In the genomic region with DNA sequence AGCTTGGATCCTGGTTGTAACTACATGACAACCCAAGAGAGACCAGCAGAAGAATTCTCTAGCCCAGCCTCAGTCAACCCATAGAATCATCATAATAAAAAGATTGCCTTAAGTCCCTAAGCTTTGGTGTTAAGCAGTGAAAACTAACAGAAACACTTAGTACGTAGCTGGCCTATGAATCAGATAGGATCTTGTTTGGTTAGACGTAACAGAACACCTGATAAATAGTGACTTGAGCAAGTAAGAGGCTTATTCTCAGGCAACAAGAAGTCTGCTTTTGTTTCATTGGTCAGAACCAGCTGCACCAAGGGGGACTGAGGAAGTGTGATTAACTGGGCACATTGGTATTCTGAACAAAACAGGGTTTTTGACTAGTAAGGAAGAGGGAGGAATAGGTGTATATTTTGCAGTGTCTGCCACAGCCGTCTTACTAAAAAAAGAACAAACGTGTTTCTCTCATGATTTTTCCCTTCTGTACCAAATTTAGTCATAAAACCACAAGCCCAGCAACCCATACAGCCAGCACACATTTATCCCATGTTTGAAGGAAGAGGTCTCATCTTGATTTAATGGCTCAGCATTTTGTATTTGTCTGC, we compare ENCODE assay signal across 17 cellular contexts. TPM values are rescaled to one million over a fixed set of nuclear protein-coding genes. Genes with fewer than 3 reads are reported as not detected.
DNase-seq lines count a peak whose midpoint lies in the region; ATAC-seq lines count a peak whose summit lies in the region.
"Had no signal": no experiment of that assay in that cellular context is flagged by ENCODE, and none has a peak within 500 bp of the region (broad histone marks: within the 10 kb centered on the region; RNA-seq: fewer than 3 reads in every experiment).

No MANE protein-coding gene starts in this region.

- peak; percentile 56 to 63 for ATAC-seq in activated T-cell treated with anti-CD3 and anti-CD28 coated beads, Interleukin-2, amount 50 U/mL, for 4 hours
- peak; percentile 63 for ATAC-seq in stimulated activated effector memory CD8-positive, alpha-beta T cell treated with anti-CD3 and anti-CD28 coated beads, Interleukin-12 subunit alpha, Interleukin-12 subunit beta, amount 100 ng/mL, for 72 hours
- no peak for ATAC-seq in naive thymus-derived CD8-positive, alpha-beta T cell
- no peak for ATAC-seq in GM19455 (IDR thresholded peaks at IDR 0.05; ENCODE audit: unreplicated experiment)
- ATAC-seq: effector memory CD8-positive, alpha-beta T cell; naive thymus-derived CD4-positive, alpha-beta T cell; Panc1; WTC11 had no signal

- H3K9me3 Mint-ChIP-seq in activated T-cell treated with anti-CD3 and anti-CD28 coated beads, Interleukin-2, amount 50 U/mL, for 4 hours, result no peaks in the 10 kb centered on the region
- no peaks in the 10 kb centered on the region for H3K9me3 Mint-ChIP-seq in stimulated activated effector memory CD8-positive, alpha-beta T cell treated with anti-CD3 and anti-CD28 coated beads, Interleukin-12 subunit alpha, Interleukin-12 subunit beta, amount 100 ng/mL, for 72 hours
- no peaks in the 10 kb centered on the region for H3K9me3 Mint-ChIP-seq in naive thymus-derived CD8-positive, alpha-beta T cell
- H3K9me3 Mint-ChIP-seq: effector memory CD8-positive, alpha-beta T cell; HFFc6; WTC11 had no signal

- POLR2A ChIA-PET in naive thymus-derived CD8-positive, alpha-beta T cell (lab: Charles Lee), result no interaction called here

- no peaks in the 10 kb centered on the region for H3K27me3 Mint-ChIP-seq in activated T-cell treated with anti-CD3 and anti-CD28 coated beads, Interleukin-2, amount 50 U/mL, for 4 hours (ENCODE audit: low read depth)
- no peaks in the 10 kb centered on the region for H3K27me3 Mint-ChIP-seq in naive thymus-derived CD8-positive, alpha-beta T cell
- H3K27me3 Mint-ChIP-seq: effector memory CD8-positive, alpha-beta T cell had no signal

- H3K36me3 Mint-ChIP-seq in activated T-cell treated with anti-CD3 and anti-CD28 coated beads, Interleukin-2, amount 50 U/mL, for 4 hours (ENCODE audit: insufficient read depth), result no peaks in the 10 kb centered on the region
- no peaks in the 10 kb centered on the region for H3K36me3 Mint-ChIP-seq in stimulated activated effector memory CD8-positive, alpha-beta T cell treated with anti-CD3 and anti-CD28 coated beads, Interleukin-12 subunit alpha, Interleukin-12 subunit beta, amount 100 ng/mL, for 72 hours
- no peaks in the 10 kb centered on the region for H3K36me3 Mint-ChIP-seq in naive thymus-derived CD8-positive, alpha-beta T cell
- H3K36me3 Mint-ChIP-seq: CD14-positive monocyte; naive thymus-derived CD4-positive, alpha-beta T cell; WTC11 had no signal

- no peak overlapping the region for H3K27ac Mint-ChIP-seq in stimulated activated effector memory CD8-positive, alpha-beta T cell treated with anti-CD3 and anti-CD28 coated beads, Interleukin-12 subunit alpha, Interleukin-12 subunit beta, amount 100 ng/mL, for 72 hours
- H3K27ac Mint-ChIP-seq in naive thymus-derived CD8-positive, alpha-beta T cell, result peak overlapping the region in 2 of 10 donors; percentile 1 to 4
- H3K27ac Mint-ChIP-seq: HFFc6; naive thymus-derived CD4-positive, alpha-beta T cell; WTC11 had no signal

- no peak overlapping the region for H3K4me3 Mint-ChIP-seq in activated T-cell treated with anti-CD3 and anti-CD28 coated beads, Interleukin-2, amount 50 U/mL, for 4 hours
- H3K4me3 Mint-ChIP-seq in stimulated activated effector memory CD8-positive, alpha-beta T cell treated with anti-CD3 and anti-CD28 coated beads, Interleukin-12 subunit alpha, Interleukin-12 subunit beta, amount 100 ng/mL, for 72 hours, result no peak overlapping the region
- H3K4me3 Mint-ChIP-seq in naive thymus-derived CD8-positive, alpha-beta T cell, result no peak overlapping the region
- H3K4me3 Mint-ChIP-seq: CD14-positive monocyte; effector memory CD8-positive, alpha-beta T cell; HFFc6; naive thymus-derived CD4-positive, alpha-beta T cell; WTC11 had no signal

- peaks cover 34% of the 10 kb centered on the region for H3K4me1 Mint-ChIP-seq in activated T-cell treated with anti-CD3 and anti-CD28 coated beads, Interleukin-2, amount 50 U/mL, for 4 hours (ENCODE audit: low read depth)
- peaks cover 17% of the 10 kb centered on the region for H3K4me1 Mint-ChIP-seq in stimulated activated effector memory CD8-positive, alpha-beta T cell treated with anti-CD3 and anti-CD28 coated beads, Interleukin-12 subunit alpha, Interleukin-12 subunit beta, amount 100 ng/mL, for 72 hours
- peaks cover 22 to 41% (median 30%) of the 10 kb centered on the region in 4 donors for H3K4me1 Mint-ChIP-seq in naive thymus-derived CD8-positive, alpha-beta T cell

- DNase-seq in activated T-cell treated with anti-CD3 and anti-CD28 coated beads, Interleukin-2, amount 50 U/mL, for 4 hours, result no peak
- no peak for DNase-seq in activated T-cell treated with anti-CD3 and anti-CD28 coated beads for 4 hours
- DNase-seq in MV-4-11 (lab: John Stamatoyannopoulos, UW), result peak; percentile 7
- DNase-seq in amniotic epithelial cell (ENCODE audit: low read depth), result peak; percentile 89
- peak in 1 of 2 donors; percentile 50 for DNase-seq in stimulated activated effector memory CD8-positive, alpha-beta T cell treated with anti-CD3 and anti-CD28 coated beads, Interleukin-12 subunit alpha, Interleukin-12 subunit beta, amount 100 ng/mL, for 72 hours (ENCODE audit: low spot score in 2 of 2)
- DNase-seq in NCI-H2107 treated with DMSO at 0.1 percent for 48 hours (lab: John Stamatoyannopoulos, UW; ENCODE audit: unreplicated experiment), result no peak
- DNase-seq in naive thymus-derived CD8-positive, alpha-beta T cell, result no peak
- DNase-seq: effector memory CD8-positive, alpha-beta T cell; HFFc6; naive thymus-derived CD4-positive, alpha-beta T cell; NCI-H146; NCI-H2227 treated with DMSO at 0.1 percent for 48 hours; NCI-H774 had no signal

RNA-seq across cellular contexts. Expression of a gene that starts 53.3 kb away (rescaled TPM):
- 1 to 10 TPM; 3.8 to 5.4 (median 4.8) TPM for total RNA-seq in activated T-cell treated with anti-CD3 and anti-CD28 coated beads, Interleukin-2, amount 50 U/mL, for 4 hours
- total RNA-seq in naive thymus-derived CD8-positive, alpha-beta T cell, result 1 to 10 TPM; 5.8 to 8.0 TPM
- polyA plus RNA-seq in naive thymus-derived CD8-positive, alpha-beta T cell, result 1 to 10 TPM; 5.2 to 8.3 (median 5.7) TPM

Comparison
In these comparisons a context has a peak if more than half of its experiments do, and no peak if none do; other contexts are left out.
1. ATAC-seq: peak in activated T-cell treated with anti-CD3 and anti-CD28 coated beads, Interleukin-2, amount 50 U/mL, for 4 hours (2 of 2) and stimulated activated effector memory CD8-positive, alpha-beta T cell treated with anti-CD3 and anti-CD28 coated beads, Interleukin-12 subunit alpha, Interleukin-12 subunit beta, amount 100 ng/mL, for 72 hours (single experiment); none in naive thymus-derived CD8-positive, alpha-beta T cell (0 of 2) and GM19455 (single experiment).
2. DNase-seq: peak in MV-4-11 (single experiment) and amniotic epithelial cell (single experiment); none in activated T-cell treated with anti-CD3 and anti-CD28 coated beads, Interleukin-2, amount 50 U/mL, for 4 hours (single experiment), activated T-cell treated with anti-CD3 and anti-CD28 coated beads for 4 hours (single experiment), NCI-H2107 treated with DMSO at 0.1 percent for 48 hours (single experiment) and naive thymus-derived CD8-positive, alpha-beta T cell (0 of 10).